ENCODE assay signal across 8 cellular contexts in the genomic region with DNA sequence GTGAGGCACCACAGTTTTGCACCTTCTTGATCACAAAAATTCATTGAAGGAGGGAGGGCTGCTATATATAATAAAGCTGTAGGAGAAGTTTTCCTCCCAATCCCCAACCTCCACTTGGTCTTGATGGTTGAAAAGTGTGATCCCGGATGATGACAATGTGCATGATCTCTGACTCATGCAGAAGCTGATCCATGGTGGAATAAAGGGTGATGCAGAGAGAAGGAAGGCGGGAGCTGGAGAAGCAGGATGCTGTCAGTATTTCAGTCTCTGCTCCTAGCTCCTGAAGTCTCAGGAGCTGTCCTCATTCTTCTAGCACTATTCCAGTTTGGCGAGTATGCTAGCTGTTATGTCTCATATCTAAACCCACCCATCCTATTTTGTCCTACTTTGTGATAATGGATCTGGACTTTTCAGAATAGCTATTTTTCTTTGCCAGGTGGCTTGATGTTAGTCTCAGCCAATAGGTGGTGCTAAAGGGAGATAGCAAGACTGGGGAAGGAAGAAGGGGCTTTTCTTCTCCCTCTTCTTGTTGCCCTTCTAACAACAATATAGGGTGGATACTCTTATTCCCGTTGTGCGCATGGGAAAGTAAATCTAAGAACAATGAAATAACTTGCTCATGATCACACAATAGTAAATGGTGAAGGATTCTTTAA.
DNase-seq lines count a peak whose midpoint lies in the region; TF ChIP-seq lines count a peak whose summit lies in the region.

No MANE protein-coding gene starts in this region.

- H3K4me3 ChIP-seq in cardiac fibroblast (replicated peaks in 1 of 2; ENCODE audit: low read depth in 2 of 2, low read length in 2 of 2) (no peak overlapping the region), retinal pigment epithelial cell (ENCODE audit: low read length) (no peak overlapping the region)

- peak; percentile 24 for TF ChIP-seq CTCF in cardiac fibroblast (IDR thresholded peaks at IDR 0.05; ENCODE audit: low read depth, low read length)
- TF ChIP-seq CTCF in retinal pigment epithelial cell (conservative IDR thresholded peaks at IDR 0.05; ENCODE audit: low read depth, low read length): peak; percentile 63

- DNase-seq in DMS53 (lab: John Stamatoyannopoulos, UW) (peak; percentile 54), DMS53 treated with DMSO at 0.1 percent for 48 hours (lab: John Stamatoyannopoulos, UW; ENCODE audit: unreplicated experiment) (no peak), M059J (ENCODE audit: low read depth) (peak; percentile 41), cardiac fibroblast (ENCODE audit: low read depth in 2 of 2) (peak; percentile 10 to 37), retinal pigment epithelial cell (ENCODE audit: low read depth) (peak; percentile 20), SHP77 treated with DMSO at 0.1 percent for 48 hours (lab: John Stamatoyannopoulos, UW) (no peak), COLO668 (lab: John Stamatoyannopoulos, UW; ENCODE audit: unreplicated experiment) (no peak), SKM-1 (lab: John Stamatoyannopoulos, UW; ENCODE audit: unreplicated experiment) (no peak)

Comparison
In these comparisons a context has a peak if more than half of its experiments do, and no peak if none do; other contexts are left out.
1. DNase-seq: peak in DMS53 (single experiment), M059J (single experiment), cardiac fibroblast (2 of 2) and retinal pigment epithelial cell (single experiment); none in DMS53 treated with DMSO at 0.1 percent for 48 hours (single experiment), SHP77 treated with DMSO at 0.1 percent for 48 hours (single experiment), COLO668 (single experiment) and SKM-1 (single experiment).